27 cellular contexts compared by ENCODE assay signal in the genomic region with DNA sequence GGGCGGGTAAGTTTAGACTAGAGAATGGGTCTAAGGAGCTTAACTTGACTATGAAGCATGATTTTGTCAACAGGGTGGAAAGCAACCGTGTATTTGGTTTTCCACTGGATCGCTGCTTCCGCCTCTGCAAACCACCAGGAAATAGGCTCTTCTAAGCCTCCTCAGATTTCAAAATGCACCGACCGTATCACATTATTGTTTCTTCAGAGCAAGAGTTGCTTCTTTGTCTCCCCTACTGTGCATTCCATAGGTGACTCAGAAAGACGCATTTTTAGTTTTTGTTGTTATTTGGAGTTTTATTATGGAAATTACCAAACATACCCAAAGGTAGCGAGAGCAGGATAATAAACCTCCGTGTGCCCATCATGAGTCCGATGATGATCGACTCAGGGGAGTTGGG.
DNase-seq lines count a peak whose midpoint lies in the region; ATAC-seq and TF ChIP-seq lines count a peak whose summit lies in the region.
"Had no signal": no experiment of that assay in that cellular context is flagged by ENCODE, and none has a peak within 500 bp of the region (broad histone marks: within the 10 kb centered on the region; RNA-seq: fewer than 3 reads in every experiment).

No MANE protein-coding gene starts in this region.

- TF ChIP-seq CTCF in kidney epithelial cell (IDR thresholded peaks at IDR 0.05; ENCODE audit: insufficient read depth, low read length, poor library complexity, severe bottlenecking) (no peak), coronary artery (IDR thresholded peaks at IDR 0.05) (no peak)

- peaks cover 0 to 32% (median 14%) of the 10 kb centered on the region in 11 experiments; a peak in 12 of 22 replicates for H4K20me1 ChIP-seq in BLaER1 treated with 17β-estradiol and CSF1 and Interleukin-3, amounts not matched to agents 10 nM and 100 nM

- peak; percentile 74 for TF ChIP-seq EP300 in Ishikawa (IDR thresholded peaks at IDR 0.05; ENCODE audit: borderline replicate concordance)

- H3K9me3 ChIP-seq in BLaER1 treated with 17β-estradiol and CSF1 and Interleukin-3, amounts not matched to agents 10 nM and 100 nM (replicated peaks in 1 of 11) = peaks cover 6 to 13% (median 10%) of the 10 kb centered on the region in 11 experiments; a peak in 20 of 22 replicates
- H3K9me3 ChIP-seq in adipocyte (ENCODE audit: control insufficient read depth, low read length) = peaks cover 3% of the 10 kb centered on the region
- H3K9me3 ChIP-seq: gastrocnemius medialis, testis, vagina had no signal

- ATAC-seq in HG02884 (IDR thresholded peaks at IDR 0.05; ENCODE audit: unreplicated experiment) = no peak
- ATAC-seq: activated T-cell treated with anti-CD3 and anti-CD28 coated beads, Interleukin-2, amount 50 U/mL, for 72 hours; CD8-positive, alpha-beta T cell; esophagus mucosa; gastrocnemius medialis; GM23338 had no signal

- H3K36me3 ChIP-seq in BLaER1 treated with 17β-estradiol and CSF1 and Interleukin-3, amounts not matched to agents 10 nM and 100 nM = peaks cover 0 to 14% (median 0%) of the 10 kb centered on the region in 11 experiments; a peak in 6 of 22 replicates
- no peaks in the 10 kb centered on the region for H3K36me3 ChIP-seq in adipocyte (ENCODE audit: control insufficient read depth, insufficient read depth, low read length, severe bottlenecking)
- no peaks in the 10 kb centered on the region for H3K36me3 ChIP-seq in kidney epithelial cell (ENCODE audit: control insufficient read depth, insufficient read depth, low read length)
- H3K36me3 ChIP-seq: gastrocnemius medialis, vagina had no signal

- TF ChIP-seq RAD21 in Ishikawa (IDR thresholded peaks at IDR 0.05; ENCODE audit: low read depth) = no peak

- H3K9ac ChIP-seq in BLaER1 treated with 17β-estradiol and CSF1 and Interleukin-3, amounts not matched to agents 10 nM and 100 nM = no peak overlapping the region
- no peak overlapping the region for H3K9ac ChIP-seq in adipocyte (ENCODE audit: low read length)

- H3K4me2 ChIP-seq in BLaER1 treated with 17β-estradiol and CSF1 and Interleukin-3, amounts not matched to agents 10 nM and 100 nM = peak overlapping the region; percentile 12 to 96 (median 89); a peak in 21 of 22 replicates
- H3K4me2 ChIP-seq: GM23338, smooth muscle cell had no signal

- H3K27ac ChIP-seq in BLaER1 treated with 17β-estradiol and CSF1 and Interleukin-3, amounts not matched to agents 10 nM and 100 nM = no peak overlapping the region
- H3K27ac ChIP-seq in coronary artery = no peak overlapping the region
- H3K27ac ChIP-seq: HL-60, testis, vagina had no signal

- H3K4me1 ChIP-seq in BLaER1 treated with 17β-estradiol and CSF1 and Interleukin-3, amounts not matched to agents 10 nM and 100 nM = peaks cover 55 to 66% (median 65%) of the 10 kb centered on the region in 10 experiments
- peaks cover 20% of the 10 kb centered on the region for H3K4me1 ChIP-seq in adipocyte (ENCODE audit: control insufficient read depth, insufficient read depth, low read length)

- H3K27me3 ChIP-seq in BLaER1 treated with 17β-estradiol and CSF1 and Interleukin-3, amounts not matched to agents 10 nM and 100 nM = peaks cover 10 to 32% (median 19%) of the 10 kb centered on the region in 11 experiments; a peak in 20 of 22 replicates
- H3K27me3 ChIP-seq in adipocyte (replicated peaks; ENCODE audit: control insufficient read depth, insufficient read depth, low read length) (peaks cover 8% of the 10 kb centered on the region), kidney epithelial cell (ENCODE audit: control insufficient read depth, insufficient read depth, low read length) (peaks cover 2% of the 10 kb centered on the region)
- H3K27me3 ChIP-seq: gastrocnemius medialis, testis, vagina had no signal

- H3K4me3 ChIP-seq in BLaER1 treated with 17β-estradiol and CSF1 and Interleukin-3, amounts not matched to agents 10 nM and 100 nM = no peak overlapping the region
- H3K4me3 ChIP-seq in adipocyte (ENCODE audit: low read length) (no peak overlapping the region), kidney epithelial cell (ENCODE audit: low read depth, low read length) (no peak overlapping the region), coronary artery (no peak overlapping the region)
- H3K4me3 ChIP-seq: gastrocnemius medialis, GM23338, smooth muscle cell, testis, vagina had no signal

- DNase-seq in adipocyte (ENCODE audit: low read depth) = peak; percentile 15
- DNase-seq in kidney epithelial cell (ENCODE audit: low read depth) = peak; percentile 37
- DNase-seq in germinal center (ENCODE audit: low spot score) = no peak
- no peak for DNase-seq in coronary artery (ENCODE audit: low spot score)
- DNase-seq in stimulated activated CD4-positive, alpha-beta T cell treated with anti-CD3 and anti-CD28 coated beads, Interleukin-1b, Interleukin-23, amount 100 ng/mL, for 48 hours = no peak
- DNase-seq: activated CD4-positive, CD25-positive, alpha-beta regulatory T cell treated with anti-CD3 and anti-CD28 coated beads, Interleukin-2, amount 50 U/mL, for 72 hours; activated CD8-positive, alpha-beta memory T cell treated with anti-CD3 and anti-CD28 coated beads for 24 hours; activated naive CD4-positive, alpha-beta T cell treated with anti-CD3 and anti-CD28 coated beads for 36 hours; activated T-cell treated with anti-CD3 and anti-CD28 coated beads, Interleukin-2, amount 50 U/mL, for 72 hours; CD8-positive, alpha-beta T cell; effector memory CD4-positive, alpha-beta T cell; gastrocnemius medialis; NCI-H1436 treated with DMSO at 0.1 percent for 48 hours; NCI-H748 treated with DMSO at 0.1 percent for 48 hours; SHP77; stimulated activated CD4-positive, alpha-beta T cell treated with anti-CD3 and anti-CD28 coated beads, Interleukin-4, amount 100 ng/mL, for 1 hour; stimulated activated naive CD4-positive, alpha-beta T cell; SW 1271; testis had no signal

TF ChIP-seq in Ishikawa, 13 proteins besides CTCF, POLR2A, EP300 and RAD21:
- no peak for TF ChIP-seq ZBTB7A (IDR thresholded peaks at IDR 0.05; ENCODE audit: low read depth)
- peak; percentile 58; the same call in 1 of the 2 replicates for TF ChIP-seq TEAD4 (IDR thresholded peaks at IDR 0.05)
- peak; percentile 70 for TF ChIP-seq NFIC (IDR thresholded peaks at IDR 0.05)
- peak; percentile 66 for TF ChIP-seq TCF12 (IDR thresholded peaks at IDR 0.05; ENCODE audit: low read depth)
- peak; percentile 45; the same call in 1 of the 2 replicates for TF ChIP-seq EGR1 (IDR thresholded peaks at IDR 0.05)
- 0 out of 2 replicates have a peak, but pooled peaks have one; percentile 14 for TF ChIP-seq CEBPB (IDR thresholded peaks at IDR 0.05)

Comparison
In these comparisons a context has a peak if more than half of its experiments do, and no peak if none do; other contexts are left out.
1. DNase-seq: peak in adipocyte (single experiment) and kidney epithelial cell (single experiment); none in germinal center (single experiment), coronary artery (single experiment) and stimulated activated CD4-positive, alpha-beta T cell treated with anti-CD3 and anti-CD28 coated beads, Interleukin-1b, Interleukin-23, amount 100 ng/mL, for 48 hours (single experiment).